1 cellular context compared by ENCODE assay signal in the genomic region with DNA sequence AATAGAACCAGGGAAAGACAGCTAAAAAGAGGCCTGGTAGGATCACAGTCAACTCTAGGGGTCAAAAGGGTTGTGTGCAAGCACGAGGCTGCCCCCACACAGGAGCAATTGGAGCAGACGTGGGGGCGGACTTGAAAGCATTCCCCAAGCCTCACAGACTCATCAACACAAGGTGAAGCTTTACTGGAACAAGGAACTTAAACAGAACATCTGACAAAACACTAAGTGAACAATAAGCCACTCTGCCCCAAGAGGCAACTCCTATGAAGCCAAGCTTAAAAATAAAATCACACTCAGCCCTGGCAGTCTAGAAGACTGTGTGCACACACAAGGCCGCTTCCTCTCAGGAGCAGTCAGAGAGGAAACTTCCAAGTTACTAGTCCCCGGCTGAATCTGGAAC.
A peak's percentile ranks its signal among the peaks of the same experiment; 100 is the strongest.
TF ChIP-seq lines count a peak whose summit lies in the region.

No MANE protein-coding gene starts in this region.

TF ChIP-seq in IMR-90, 13 proteins besides CTCF, POLR2A, EP300 and RAD21 (continued from another document):
- TF ChIP-seq RCOR1 (IDR thresholded peaks at IDR 0.05; ENCODE audit: insufficient replicate concordance, low read length) (no peak), BHLHE40 (IDR thresholded peaks at IDR 0.05; ENCODE audit: low read depth, low read length) (peak; percentile 79)
TF ChIP-seq in IMR-90: peak in this region for 2.
